ENCODE assay signal across 8 cellular contexts in the genomic region with DNA sequence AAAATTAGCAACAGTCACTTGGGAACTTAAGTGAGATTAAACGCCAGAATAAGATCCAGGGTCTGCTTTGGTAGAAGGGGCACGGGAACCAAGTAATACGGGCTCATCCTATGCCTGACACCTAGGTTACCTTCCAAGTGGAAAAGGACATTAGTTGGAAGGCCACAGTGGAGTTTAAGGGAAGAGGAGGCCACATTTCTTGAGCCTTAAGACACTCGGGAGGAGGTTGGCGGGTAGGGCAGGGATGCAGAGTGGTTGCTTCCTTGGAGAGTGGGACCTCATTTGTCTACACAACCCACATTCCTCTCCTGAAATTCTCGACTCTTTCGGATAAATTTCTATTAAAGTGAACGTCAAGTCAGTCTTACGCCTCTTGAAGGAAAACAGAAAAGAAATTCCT. TPM values are rescaled to one million over a fixed set of nuclear protein-coding genes. Genes with fewer than 3 reads are reported as not detected.
DNase-seq lines count a peak whose midpoint lies in the region; ATAC-seq and TF ChIP-seq lines count a peak whose summit lies in the region.

No MANE protein-coding gene starts in this region.

- TF ChIP-seq EP300 in suprapubic skin (IDR thresholded peaks at IDR 0.05), result no peak

- no peak for TF ChIP-seq CTCF in brain microvascular endothelial cell (IDR thresholded peaks at IDR 0.05; ENCODE audit: low read depth, low read length, missing control alignments)
- TF ChIP-seq CTCF in suprapubic skin (IDR thresholded peaks at IDR 0.05), result no peak

- H3K27me3 ChIP-seq in brain microvascular endothelial cell (replicated peaks), result no peaks in the 10 kb centered on the region
- H3K27me3 ChIP-seq in suprapubic skin, result no peaks in the 10 kb centered on the region

- CTCF ChIA-PET in activated CD4-positive, alpha-beta T cell treated with anti-CD3 and anti-CD28 coated beads for 36 hours (lab: Charles Lee), result interaction anchor here (0.6 to 1.8 kb wide), 3 partner anchors 11 to 411 kb away, joined by 4 read pairs; no protein-coding TSS in a partner anchor

- H3K27me3 Mint-ChIP-seq in activated CD4-positive, alpha-beta T cell treated with anti-CD3 and anti-CD28 coated beads for 36 hours, result no peaks in the 10 kb centered on the region

- H3K36me3 ChIP-seq in brain microvascular endothelial cell (replicated peaks) (no peaks in the 10 kb centered on the region), suprapubic skin (no peaks in the 10 kb centered on the region)

- peaks cover 11% of the 10 kb centered on the region for H3K4me1 Mint-ChIP-seq in activated CD4-positive, alpha-beta T cell treated with anti-CD3 and anti-CD28 coated beads for 36 hours

- POLR2A ChIA-PET in activated CD4-positive, alpha-beta T cell treated with anti-CD3 and anti-CD28 coated beads for 36 hours (lab: Charles Lee), result no interaction called here

- TF ChIP-seq POLR2A in suprapubic skin (IDR thresholded peaks at IDR 0.05), result no peak

- H3K9me3 ChIP-seq in suprapubic skin, result peaks cover 4% of the 10 kb centered on the region

- in situ Hi-C loops in brain microvascular endothelial cell (cut with HindIII; ENCODE audit: low pct_ligation_motif_present, low sequenced_read_pairs), result no loop called here

- H3K27ac Mint-ChIP-seq in activated CD4-positive, alpha-beta T cell treated with anti-CD3 and anti-CD28 coated beads for 36 hours, result peak overlapping the region; percentile 30

- H3K4me1 ChIP-seq in suprapubic skin, result peaks cover 7% of the 10 kb centered on the region

- H3K4me3 ChIP-seq in brain microvascular endothelial cell (ENCODE audit: low read depth, low read length) (peak overlapping the region; percentile 63), suprapubic skin (peak overlapping the region; percentile 56)

- ATAC-seq in activated CD4-positive, alpha-beta T cell treated with anti-CD3 and anti-CD28 coated beads for 36 hours, result no peak

- H3K9me3 Mint-ChIP-seq in activated CD4-positive, alpha-beta T cell treated with anti-CD3 and anti-CD28 coated beads for 36 hours (ENCODE audit: low read depth), result no peaks in the 10 kb centered on the region

- peak overlapping the region; percentile 72 for H3K4me3 Mint-ChIP-seq in activated CD4-positive, alpha-beta T cell treated with anti-CD3 and anti-CD28 coated beads for 36 hours

- no peaks in the 10 kb centered on the region for H3K36me3 Mint-ChIP-seq in activated CD4-positive, alpha-beta T cell treated with anti-CD3 and anti-CD28 coated beads for 36 hours (ENCODE audit: low read depth)

- 56% methylated on average over 9 of the region's 9 CpGs for WGBS in suprapubic skin

- no peak overlapping the region for H3K27ac ChIP-seq in brain microvascular endothelial cell
- no peak overlapping the region for H3K27ac ChIP-seq in suprapubic skin

- DNase-seq in activated CD4-positive, alpha-beta T cell treated with anti-CD3 and anti-CD28 coated beads for 36 hours, result no peak
- no peak for DNase-seq in activated CD4-positive, alpha-beta T cell treated with anti-CD3 and anti-CD28 coated beads for 1 hour
- no peak for DNase-seq in brain microvascular endothelial cell
- DNase-seq in medulla oblongata (ENCODE audit: extremely low spot score), result peak; percentile 11
- DNase-seq in suprapubic skin (ENCODE audit: low spot score in 2 of 2), result no peak
- no peak for DNase-seq in central memory CD4-positive, alpha-beta T cell
- DNase-seq in NCI-H2227 (lab: John Stamatoyannopoulos, UW; ENCODE audit: unreplicated experiment), result no peak
- no peak for DNase-seq in NOMO-1 treated with dmso at 0.1 percent for 144 hours (lab: John Stamatoyannopoulos, UW; ENCODE audit: unreplicated experiment)

- intact Hi-C loops in activated CD4-positive, alpha-beta T cell treated with anti-CD3 and anti-CD28 coated beads for 36 hours (cut with DNase I, micrococcal nuclease), result loop anchor here (1.0 to 5.0 kb wide), 5 partner anchors 17 to 410 kb away; a partner anchor contains a TSS

RNA-seq across cellular contexts. Expression of a gene that starts 0.5 kb away (rescaled TPM):
- total RNA-seq in activated CD4-positive, alpha-beta T cell treated with anti-CD3 and anti-CD28 coated beads for 36 hours, result 1 to 10 TPM; 1.1 to 1.3 TPM
- 1 to 10 TPM in 1 of 4 donors, under 1 TPM in 3; 0.16 to 1.2 (median 0.47) TPM for total RNA-seq in suprapubic skin

RNA-seq across cellular contexts. Expression of a gene that starts 56.7 kb away (rescaled TPM):
- total RNA-seq in activated CD4-positive, alpha-beta T cell treated with anti-CD3 and anti-CD28 coated beads for 36 hours, result 10 to 100 TPM; 60.7 to 68.9 TPM
- 10 to 100 TPM; 39.7 to 86.2 (median 71.5) TPM for total RNA-seq in suprapubic skin
